ENCODE assay signal across 21 cellular contexts in genomic region chr10:43314626-43315025, GRCh38. TPM values are rescaled to one million over a fixed set of nuclear protein-coding genes. Genes with fewer than 3 reads are reported as not detected.
"Had no signal": no experiment of that assay in that cellular context is flagged by ENCODE, and none has a peak within 500 bp of the region (broad histone marks: within the 10 kb centered on the region; RNA-seq: fewer than 3 reads in every experiment).

No MANE protein-coding gene starts in this region.

- H3K4me3 Mint-ChIP-seq: naive thymus-derived CD8-positive, alpha-beta T cell had no signal

- H3K27ac ChIP-seq: colonic mucosa, esophagus squamous epithelium, heart left ventricle had no signal

- H3K9me3 ChIP-seq: colonic mucosa, esophagus squamous epithelium, heart left ventricle, mucosa of descending colon had no signal

- ATAC-seq: naive thymus-derived CD8-positive, alpha-beta T cell had no signal

- H3K9me3 Mint-ChIP-seq: naive thymus-derived CD8-positive, alpha-beta T cell had no signal

- H3K36me3 Mint-ChIP-seq: naive thymus-derived CD8-positive, alpha-beta T cell had no signal

- H3K4me3 ChIP-seq: colonic mucosa, esophagus squamous epithelium, heart left ventricle, mucosa of descending colon had no signal

- FAIRE-seq: islet of Langerhans, small intestine had no signal

- H3K4me1 ChIP-seq: colonic mucosa, esophagus squamous epithelium had no signal

- H3K27me3 ChIP-seq: colonic mucosa had no signal

- DNase-seq: dermis blood vessel endothelial cell; esophagus squamous epithelium; foreskin fibroblast; heart left ventricle; hippocampal formation; kidney glomerular epithelial cell; naive thymus-derived CD8-positive, alpha-beta T cell; stimulated activated CD4-positive, alpha-beta T cell treated with anti-CD3 and anti-CD28 coated beads, Interleukin-2, amount 100 ng/mL, for 48 hours; stimulated activated naive CD4-positive, alpha-beta T cell treated with Interleukin-2 at 50 U/mL for 16 hours; trophoblast cell had no signal

- H3K36me3 ChIP-seq: colonic mucosa, esophagus squamous epithelium, heart left ventricle had no signal

RNA-seq across cellular contexts. Expression of gene FXYD4, which starts 56.8 kb away (rescaled TPM):
- total RNA-seq: cerebellum; dermis blood vessel endothelial cell; epithelial cell of proximal tubule; esophagus squamous epithelium; heart left ventricle; liver; lung microvascular endothelial cell; mesenteric fat pad; mucosa of descending colon; naive thymus-derived CD8-positive, alpha-beta T cell; omental fat pad; pulmonary artery endothelial cell had no signal
- polyA plus RNA-seq: liver; naive thymus-derived CD8-positive, alpha-beta T cell had no signal
